ENCODE assay signal across 9 cellular contexts in the genomic region with DNA sequence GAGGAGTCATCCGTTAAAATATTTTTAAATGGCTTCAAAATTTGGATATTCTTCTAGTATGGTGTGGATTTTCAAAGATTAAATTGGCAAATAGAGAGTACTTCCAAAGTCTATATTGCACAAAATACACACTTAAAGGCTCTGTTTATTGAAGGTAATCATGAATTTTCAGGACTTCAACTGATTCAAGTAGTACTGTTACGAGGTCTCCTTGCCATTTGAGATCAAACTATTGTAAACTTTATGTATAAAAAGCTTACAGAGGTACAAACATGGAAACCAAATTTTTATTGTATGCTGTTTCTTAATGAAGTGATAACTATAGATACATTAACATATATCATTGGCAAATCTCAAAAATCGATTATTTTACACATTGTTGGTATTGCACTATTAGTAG. TPM values are rescaled to one million over a fixed set of nuclear protein-coding genes. Genes with fewer than 3 reads are reported as not detected.
A peak's percentile ranks its signal among the peaks of the same experiment; 100 is the strongest.
DNase-seq lines count a peak whose midpoint lies in the region; ATAC-seq and TF ChIP-seq lines count a peak whose summit lies in the region.
"Had no signal": no experiment of that assay in that cellular context is flagged by ENCODE, and none has a peak within 500 bp of the region (broad histone marks: within the 10 kb centered on the region; RNA-seq: fewer than 3 reads in every experiment).

No MANE protein-coding gene starts in this region.

- H3K36me3 ChIP-seq in cardiac muscle cell (no peaks in the 10 kb centered on the region), liver (ENCODE audit: control insufficient read depth in 4 of 4, insufficient read depth in 3 of 4, low read depth in 1 of 4, low read length in 3 of 4) (no peaks in the 10 kb centered on the region), upper lobe of right lung (no peaks in the 10 kb centered on the region)

- DNase-seq in cardiac muscle cell (ENCODE audit: low read depth in 1 of 2, low spot score in 1 of 2) (no peak), Right ventricle myocardium inferior (ENCODE audit: missing footprints) (no peak), astrocyte of the cerebellum (ENCODE audit: low read depth) (no peak), upper lobe of right lung (no peak), NCI-H82 (lab: John Stamatoyannopoulos, UW) (no peak), NCI-H1105 (lab: John Stamatoyannopoulos, UW) (no peak)

- intact Hi-C loops in Right ventricle myocardium inferior (cut with DNase I) = loop anchor here (10.0 kb wide), 1 partner anchor 86 kb away; no protein-coding TSS in a partner anchor
- intact Hi-C loops in upper lobe of right lung (cut with DNase I) = no loop called here

- ATAC-seq in Right ventricle myocardium inferior (no peak), upper lobe of right lung (no peak), HG02588 (IDR thresholded peaks at IDR 0.05; ENCODE audit: unreplicated experiment) (no peak)

- H3K4me1 ChIP-seq in cardiac muscle cell (ENCODE audit: low read depth) (no peaks in the 10 kb centered on the region), liver (ENCODE audit: control insufficient read depth in 4 of 4, insufficient read depth in 4 of 4, low read length in 3 of 4) (peaks cover 9 to 38% (median 16%) of the 10 kb centered on the region in 4 donors), upper lobe of right lung (peaks cover 23% of the 10 kb centered on the region)

- no peaks in the 10 kb centered on the region for H3K27me3 ChIP-seq in cardiac muscle cell
- no peaks in the 10 kb centered on the region for H3K27me3 ChIP-seq in liver (ENCODE audit: control insufficient read depth in 4 of 4, insufficient read depth in 4 of 4, low read length in 3 of 4)
- no peaks in the 10 kb centered on the region for H3K27me3 ChIP-seq in upper lobe of right lung

- in situ Hi-C loops in astrocyte of the cerebellum (cut with HindIII; ENCODE audit: low sequenced_read_pairs) = no loop called here

- no peak for TF ChIP-seq CTCF in cardiac muscle cell (IDR thresholded peaks at IDR 0.05; ENCODE audit: low read depth, low read length)
- no peak for TF ChIP-seq CTCF in astrocyte of the cerebellum (IDR thresholded peaks at IDR 0.05; ENCODE audit: low read depth, low read length, missing control alignments)
- TF ChIP-seq CTCF in liver (IDR thresholded peaks at IDR 0.05; ENCODE audit: low read depth, low read length, missing input control) = no peak
- TF ChIP-seq CTCF in upper lobe of right lung (IDR thresholded peaks at IDR 0.05) = no peak

- H3K27ac ChIP-seq in cardiac muscle cell (peak overlapping the region; percentile 97), liver (ENCODE audit: low read depth in 1 of 2, low read length in 2 of 2) (peak overlapping the region in 1 of 2 donors; percentile 19), upper lobe of right lung (no peak overlapping the region)
- H3K27ac ChIP-seq: VCaP had no signal

- H3K4me3 ChIP-seq in cardiac muscle cell (peak overlapping the region; percentile 66), astrocyte of the cerebellum (ENCODE audit: low read depth, low read length) (peak overlapping the region; percentile 77), liver (ENCODE audit: low read depth in 1 of 3, low read length in 3 of 3) (peak overlapping the region in 2 of 3 donors; percentile 86 to 94), upper lobe of right lung (peak overlapping the region; percentile 79)

- TF ChIP-seq RAD21 in liver (IDR thresholded peaks at IDR 0.05) = no peak

- H3K9me3 ChIP-seq in cardiac muscle cell (ENCODE audit: low read depth) (no peaks in the 10 kb centered on the region), liver (ENCODE audit: control insufficient read depth in 4 of 4, low read length in 3 of 4) (no peaks in the 10 kb centered on the region), upper lobe of right lung (no peaks in the 10 kb centered on the region)

- H3K9ac ChIP-seq in liver (ENCODE audit: low read depth in 1 of 2, low read length in 2 of 2) = peak overlapping the region in 1 of 2 donors; percentile 89

- WGBS in liver = 43% methylated on average over 3 of the region's 3 CpGs

TF ChIP-seq in liver, 16 proteins besides CTCF, POLR2A, EP300 and RAD21:
- TF ChIP-seq NR2F2 (IDR thresholded peaks at IDR 0.05) (no peak), GABPA (IDR thresholded peaks at IDR 0.05 in 1 of 2, conservative IDR thresholded peaks at IDR 0.05 in 1 of 2) (no peak), HNF4A (conservative IDR thresholded peaks at IDR 0.05) (peak in 1 of 2 donors; percentile 18)

RNA-seq across cellular contexts. Expression of a gene that starts 2.5 kb away (rescaled TPM):
- 28.9 and 35.1 TPM in 2 replicates for total RNA-seq in cardiac muscle cell
- polyA plus RNA-seq in cardiac muscle cell = 22.3 and 35.2 TPM in 2 replicates
- 30.5 TPM for total RNA-seq in Right ventricle myocardium inferior
- 10 to 100 TPM; 44.3 to 54.9 TPM for total RNA-seq in liver
- polyA plus RNA-seq in liver = 10 to 100 TPM in 1 of 2 donors, 1 to 10 TPM in 1; 9.7 to 20.7 TPM
- total RNA-seq in upper lobe of right lung = 67.0 TPM
